Comparison of ENCODE assay signal across 8 cellular contexts in the genomic region with DNA sequence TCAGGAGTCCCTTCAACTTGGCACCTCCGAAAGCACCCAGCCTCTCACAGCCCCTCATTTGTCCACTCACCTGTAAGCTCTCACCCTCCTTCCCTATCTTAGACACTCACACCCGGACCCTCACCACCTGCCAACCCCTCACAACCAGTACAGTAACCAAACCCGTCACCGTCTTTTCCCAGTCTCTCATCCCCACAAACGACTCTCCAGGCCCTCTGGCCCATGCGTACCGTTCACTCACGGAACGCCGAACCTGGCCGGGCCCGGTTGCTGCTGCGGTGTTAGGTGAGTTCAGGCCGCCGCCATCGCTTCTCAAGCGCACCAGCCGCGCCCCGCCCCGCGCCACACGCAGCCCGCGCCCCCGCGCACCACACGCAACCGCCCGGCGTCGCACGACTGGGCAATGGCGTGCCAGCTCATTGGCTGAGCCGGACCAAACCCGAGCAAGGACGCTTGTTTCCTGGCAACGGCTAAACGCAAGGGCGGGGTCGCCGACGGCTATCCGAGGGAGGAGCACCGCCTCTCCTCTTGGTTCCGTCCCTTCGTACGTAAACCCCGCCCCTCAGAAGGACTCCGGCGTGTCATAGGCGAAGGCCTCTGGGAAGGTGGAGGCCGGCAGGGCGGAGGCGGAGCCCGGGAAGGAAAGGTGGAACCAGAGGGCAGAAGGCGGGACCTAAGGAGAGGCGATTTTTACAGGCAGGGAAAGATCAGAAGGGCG. TPM values are rescaled to one million over a fixed set of nuclear protein-coding genes. Genes with fewer than 3 reads are reported as not detected.
A peak's percentile ranks its signal among the peaks of the same experiment; 100 is the strongest.
DNase-seq lines count a peak whose midpoint lies in the region; ATAC-seq and TF ChIP-seq lines count a peak whose summit lies in the region.

Gene FHIP1B, minus strand, starts transcription at position 323 of the 718 bp plus-strand sequence. CDS start 10,120 bp downstream, outside the sequence.

- CTCF ChIA-PET in BJ (lab: Yijun Ruan, JAX), result interaction anchor here (1.9 to 6.7 kb wide), 2 partner anchors 16 to 119 kb away, joined by 10 to 47 read pairs; no protein-coding TSS in a partner anchor

- ATAC-seq in GM19328 (IDR thresholded peaks at IDR 0.05; ENCODE audit: unreplicated experiment) (peak; percentile 94), HG03520 (IDR thresholded peaks at IDR 0.05; ENCODE audit: unreplicated experiment) (peak; percentile 95)

- TF ChIP-seq CTCF in BJ (IDR thresholded peaks at IDR 0.05; ENCODE audit: insufficient read depth, low read depth, low read length), result no peak

- H3K36me3 ChIP-seq in BJ (ENCODE audit: control insufficient read depth, insufficient read depth, low read length), result no peaks in the 10 kb centered on the region

- H3K27me3 ChIP-seq in BJ (ENCODE audit: control insufficient read depth, insufficient read depth, low read length), result 0 out of 2 replicates have a peak, but pooled peaks cover 2% of the 10 kb centered on the region

- H3K4me3 ChIP-seq in BJ (ENCODE audit: low read depth, low read length), result peak within 1 kb of the TSS; percentile 97

- POLR2A ChIA-PET in BJ (lab: Charles Lee), result no interaction called here

- DNase-seq in BJ (ENCODE audit: low read depth), result peak; percentile 99
- DNase-seq in NCI-H69 (lab: John Stamatoyannopoulos, UW), result peak; percentile 100
- DNase-seq in activated CD4-positive, alpha-beta T cell treated with anti-CD3 and anti-CD28 coated beads, Interleukin-2, amount 50 U/mL, for 1 hour, result peak; percentile 98
- DNase-seq in dedifferentiated amniotic fluid mesenchymal stem cell (ENCODE audit: extremely low spot score), result peak; percentile 100
- DNase-seq in left kidney (ENCODE audit: low read depth, low spot score), result peak; percentile 100
- DNase-seq in stimulated activated CD4-positive, alpha-beta T cell treated with anti-CD3 and anti-CD28 coated beads, Interleukin-2, amount 100 ng/mL, for 4 hours (ENCODE audit: low read depth), result peak; percentile 99

RNA-seq across cellular contexts. Expression of gene FHIP1B, which starts in this region (rescaled TPM):
- polyA plus RNA-seq in BJ (2011; rRNA removed), result 22.1 and 30.6 TPM in 2 replicates
- 20.0 and 27.3 TPM in 2 replicates for polyA minus RNA-seq in BJ (2011; rRNA and poly(A)+ RNA removed)

Comparison
In these comparisons a context has a peak if more than half of its experiments do, and no peak if none do; other contexts are left out.
1. Peak in every context shown above with its lines: DNase-seq, ATAC-seq and H3K4me3 ChIP-seq.